In genomic region chr3:178203152-178203551, GRCh38 we compare ENCODE assay signal across 15 cellular contexts.
A peak's percentile ranks its signal among the peaks of the same experiment; 100 is the strongest.
DNase-seq lines count a peak whose midpoint lies in the region; FAIRE-seq and TF ChIP-seq lines count a peak whose summit lies in the region.
"Had no signal": no experiment of that assay in that cellular context is flagged by ENCODE, and none has a peak within 500 bp of the region (broad histone marks: within the 10 kb centered on the region; RNA-seq: fewer than 3 reads in every experiment).

No MANE protein-coding gene starts in this region.

- H3K27ac ChIP-seq in stomach smooth muscle (ENCODE audit: low read length), result peak overlapping the region; percentile 53
- H3K27ac ChIP-seq: suprapubic skin had no signal

- no peaks in the 10 kb centered on the region for H3K36me3 ChIP-seq in stomach smooth muscle (ENCODE audit: control insufficient read depth in 2 of 2, insufficient read depth in 2 of 2, low read length in 2 of 2)
- H3K36me3 ChIP-seq: suprapubic skin had no signal

- no peaks in the 10 kb centered on the region for H3K4me1 ChIP-seq in stomach smooth muscle (ENCODE audit: control insufficient read depth, insufficient read depth, low read length)

- H3K9me3 ChIP-seq in stomach smooth muscle (ENCODE audit: control insufficient read depth in 2 of 2, low read length in 2 of 2), result peaks cover 0 to 4% of the 10 kb centered on the region in 2 donors
- H3K9me3 ChIP-seq: suprapubic skin had no signal

- peak; percentile 21 for FAIRE-seq in islet of Langerhans (lab: Jason Lieb, UNC)

- H3K4me3 ChIP-seq in cardiac fibroblast (replicated peaks in 1 of 2; ENCODE audit: low read depth in 2 of 2, low read length in 2 of 2) (no peak overlapping the region), stomach smooth muscle (ENCODE audit: low read length in 2 of 2) (no peak overlapping the region)
- H3K4me3 ChIP-seq: suprapubic skin had no signal

- no peaks in the 10 kb centered on the region for H3K27me3 ChIP-seq in stomach smooth muscle (ENCODE audit: control insufficient read depth in 1 of 2, insufficient read depth in 2 of 2, low read length in 2 of 2)
- H3K27me3 ChIP-seq: suprapubic skin had no signal

- no peak for TF ChIP-seq CTCF in cardiac fibroblast (IDR thresholded peaks at IDR 0.05; ENCODE audit: low read depth, low read length)

- peak; percentile 53 to 60 for DNase-seq in Kasumi-1 (lab: John Stamatoyannopoulos, UW)
- peak; percentile 27 to 54 for DNase-seq in cardiac fibroblast (ENCODE audit: low read depth in 2 of 2)
- no peak for DNase-seq in T1000 (lab: John Stamatoyannopoulos, UW)
- DNase-seq in stimulated activated CD4-positive, alpha-beta T cell treated with anti-CD3 and anti-CD28 coated beads, Interleukin-2, amount 100 ng/mL, for 24 hours, result no peak
- no peak for DNase-seq in GF-D8 (lab: John Stamatoyannopoulos, UW)
- DNase-seq in stimulated activated CD4-positive, alpha-beta T cell treated with anti-CD3 and anti-CD28 coated beads, Interleukin-4, amount 100 ng/mL, for 1 hour, result no peak
- DNase-seq: activated CD4-positive, alpha-beta T cell treated with anti-CD3 and anti-CD28 coated beads, Interleukin-2, amount 10 ng/mL, durations not matched to agents 24 days and 14 days; activated gamma-delta T cell treated with Interleukin-2 at 50 U/mL for 16 hours; DMS53; NCI-H226; posterior cingulate gyrus; SIG-M5 had no signal

- no peak overlapping the region for H3K9ac ChIP-seq in stomach smooth muscle (ENCODE audit: low read length in 2 of 2)

Comparison
In these comparisons a context has a peak if more than half of its experiments do, and no peak if none do; other contexts are left out.
1. DNase-seq: peak in Kasumi-1 (2 of 2) and cardiac fibroblast (2 of 2); none in T1000 (single experiment), stimulated activated CD4-positive, alpha-beta T cell treated with anti-CD3 and anti-CD28 coated beads, Interleukin-2, amount 100 ng/mL, for 24 hours (0 of 2), GF-D8 (single experiment) and stimulated activated CD4-positive, alpha-beta T cell treated with anti-CD3 and anti-CD28 coated beads, Interleukin-4, amount 100 ng/mL, for 1 hour (single experiment).